Comparison of ENCODE assay signal across 9 cellular contexts in genomic region chr20:59938696-59939051, GRCh38. TPM values are rescaled to one million over a fixed set of nuclear protein-coding genes. Genes with fewer than 3 reads are reported as not detected.
A peak's percentile ranks its signal among the peaks of the same experiment; 100 is the strongest.
DNase-seq lines count a peak whose midpoint lies in the region; ATAC-seq and TF ChIP-seq lines count a peak whose summit lies in the region.
"Had no signal": no experiment of that assay in that cellular context is flagged by ENCODE, and none has a peak within 500 bp of the region (broad histone marks: within the 10 kb centered on the region; RNA-seq: fewer than 3 reads in every experiment).

No MANE protein-coding gene starts in this region.

- peak; percentile 52 for DNase-seq in G401 (ENCODE audit: low spot score)
- peak; percentile 75 for DNase-seq in RWPE2 (ENCODE audit: low spot score)
- no peak for DNase-seq in esophagus muscularis mucosa (ENCODE audit: extremely low spot score)
- no peak for DNase-seq in UCSD-AML1 (lab: John Stamatoyannopoulos, UW; ENCODE audit: unreplicated experiment)
- DNase-seq in putamen (ENCODE audit: low spot score), result no peak
- no peak for DNase-seq in NCI-H82 treated with DMSO at 0.1 percent for 48 hours (lab: John Stamatoyannopoulos, UW; ENCODE audit: unreplicated experiment)
- DNase-seq in NCI-H226, result no peak

- H3K27ac ChIP-seq in RWPE2 (ENCODE audit: poor library complexity, severe bottlenecking), result peak overlapping the region; percentile 80
- peak overlapping the region in 3 of 4 donors; percentile 96 to 99 (median 98) for H3K27ac ChIP-seq in esophagus muscularis mucosa (replicated peaks in 1 of 4)
- no peak overlapping the region for H3K27ac ChIP-seq in rectal smooth muscle tissue (ENCODE audit: low read depth, low read length)
- H3K27ac ChIP-seq: SJSA1 had no signal

- in situ Hi-C loops in G401 (cut with HindIII; ENCODE audit: low sequenced_read_pairs), result no loop called here

- 72% methylated on average over 7 of the region's 7 CpGs for WGBS in esophagus muscularis mucosa

- ATAC-seq in RWPE2 (ENCODE audit: low read depth), result no peak

- no peak for TF ChIP-seq CTCF in RWPE2 (IDR thresholded peaks at IDR 0.05; ENCODE audit: poor library complexity, severe bottlenecking)
- no peak for TF ChIP-seq CTCF in esophagus muscularis mucosa (IDR thresholded peaks at IDR 0.05)

- no peaks in the 10 kb centered on the region for H3K27me3 ChIP-seq in RWPE2 (ENCODE audit: insufficient read depth, poor library complexity, severe bottlenecking)
- H3K27me3 ChIP-seq in esophagus muscularis mucosa, result no peaks in the 10 kb centered on the region
- no peaks in the 10 kb centered on the region for H3K27me3 ChIP-seq in rectal smooth muscle tissue (ENCODE audit: control insufficient read depth, insufficient read depth, low read length)
- H3K27me3 ChIP-seq: SJSA1 had no signal

- peaks cover 43% of the 10 kb centered on the region for H3K4me1 ChIP-seq in RWPE2 (ENCODE audit: insufficient read depth, poor library complexity, severe bottlenecking)
- peaks cover 41 to 65% (median 53%) of the 10 kb centered on the region in 4 donors for H3K4me1 ChIP-seq in esophagus muscularis mucosa
- peaks cover 12% of the 10 kb centered on the region for H3K4me1 ChIP-seq in rectal smooth muscle tissue (ENCODE audit: control insufficient read depth, insufficient read depth, low read length)

- H3K4me3 ChIP-seq in RWPE2 (ENCODE audit: severe bottlenecking), result no peak overlapping the region
- H3K4me3 ChIP-seq in esophagus muscularis mucosa, result peak overlapping the region; percentile 74 to 84 (median 80)
- H3K4me3 ChIP-seq in rectal smooth muscle tissue (ENCODE audit: low read length), result peak overlapping the region; percentile 98

- H3K9me3 ChIP-seq in RWPE2 (ENCODE audit: severe bottlenecking) (no peaks in the 10 kb centered on the region), esophagus muscularis mucosa (no peaks in the 10 kb centered on the region)
- H3K9me3 ChIP-seq: SJSA1 had no signal

- intact Hi-C loops in esophagus muscularis mucosa (cut with DNase I), result no loop called here

- no peak overlapping the region for H3K9ac ChIP-seq in rectal smooth muscle tissue (ENCODE audit: low read length)

- no peak for TF ChIP-seq POLR2A in esophagus muscularis mucosa (IDR thresholded peaks at IDR 0.05; ENCODE audit: low read depth)

- H3K36me3 ChIP-seq in RWPE2 (ENCODE audit: low read depth) (peaks cover 20% of the 10 kb centered on the region), esophagus muscularis mucosa (peaks cover under 1 to 17% (median 10%) of the 10 kb centered on the region in 4 donors), rectal smooth muscle tissue (ENCODE audit: control insufficient read depth, insufficient read depth, low read length) (peaks cover 3% of the 10 kb centered on the region)

- no peak for TF ChIP-seq EP300 in esophagus muscularis mucosa (IDR thresholded peaks at IDR 0.05)

RNA-seq across cellular contexts. Expression of gene PPP1R3D, which starts 1.4 kb away (rescaled TPM):
- 1.7 and 2.9 TPM in 2 replicates for total RNA-seq in G401 (2014; rRNA removed; shearing (Covaris generic))
- total RNA-seq in esophagus muscularis mucosa, result 10 to 100 TPM in 3 of 4 donors, 1 to 10 TPM in 1; 7.9 to 18.1 (median 11.4) TPM

RNA-seq across cellular contexts. Expression of gene FAM217B, which starts 1.5 kb away (rescaled TPM):
- 13.5 and 14.0 TPM in 2 replicates for total RNA-seq in G401 (2014; rRNA removed; shearing (Covaris generic))
- 10 to 100 TPM in 2 of 4 donors, 1 to 10 TPM in 2; 6.0 to 14.1 (median 9.0) TPM for total RNA-seq in esophagus muscularis mucosa

RNA-seq across cellular contexts. Expression of gene SYCP2, which starts 5.2 kb away (rescaled TPM):
- 5.0 and 8.6 TPM in 2 replicates for total RNA-seq in G401 (2014; rRNA removed; shearing (Covaris generic))
- 1 to 10 TPM in 2 of 4 donors, under 1 TPM in 2; 0.52 to 3.5 (median 1.0) TPM for total RNA-seq in esophagus muscularis mucosa

RNA-seq across cellular contexts. Expression of gene CDH26, which starts 19.5 kb away (rescaled TPM):
- total RNA-seq in G401 (2014; rRNA removed; shearing (Covaris generic)), result not detected in 2 replicates
- 1 to 10 TPM in 1 of 4 donors, under 1 TPM in 3; 0.39 to 1.3 (median 0.82) TPM for total RNA-seq in esophagus muscularis mucosa
- total RNA-seq: SJSA1 had no signal

Comparison
In these comparisons a context has a peak if more than half of its experiments do, and no peak if none do; other contexts are left out.
1. DNase-seq: peak in G401 (single experiment) and RWPE2 (single experiment); none in esophagus muscularis mucosa (single experiment), UCSD-AML1 (single experiment), putamen (single experiment), NCI-H82 treated with DMSO at 0.1 percent for 48 hours (single experiment) and NCI-H226 (single experiment).